9 cellular contexts compared by ENCODE assay signal in the genomic region with DNA sequence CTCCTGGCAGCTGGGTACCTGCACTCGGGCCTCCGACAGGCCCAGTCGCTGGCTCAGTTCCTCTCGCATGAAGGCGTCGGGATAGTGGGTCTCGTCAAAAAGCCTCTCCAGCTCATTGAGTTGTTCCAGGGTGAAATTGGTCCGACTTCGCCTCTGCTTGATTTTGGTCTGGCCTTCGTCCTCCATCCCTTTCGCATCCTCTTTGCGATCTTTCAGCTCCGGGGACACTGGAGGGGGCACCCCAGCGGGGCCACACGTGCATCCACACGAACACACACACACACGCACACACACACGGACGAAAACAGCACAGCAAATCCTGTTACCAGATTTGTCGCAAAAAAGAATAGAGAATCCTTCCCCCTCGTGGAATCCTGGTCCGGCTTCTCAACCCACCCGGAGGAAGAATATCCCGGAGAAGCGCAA. TPM values are rescaled to one million over a fixed set of nuclear protein-coding genes. Genes with fewer than 3 reads are reported as not detected.
DNase-seq lines count a peak whose midpoint lies in the region; ATAC-seq, FAIRE-seq and TF ChIP-seq lines count a peak whose summit lies in the region.
"Had no signal": no experiment of that assay in that cellular context is flagged by ENCODE, and none has a peak within 500 bp of the region (broad histone marks: within the 10 kb centered on the region; RNA-seq: fewer than 3 reads in every experiment).

No MANE protein-coding gene starts in this region.

- POLR2A ChIA-PET in AG04449 (lab: Yijun Ruan, JAX): no interaction called here

- H3K27ac ChIP-seq in astrocyte (ENCODE audit: low read depth, low read length): no peak overlapping the region
- H3K27ac ChIP-seq: RWPE1 had no signal

- H4K20me1 ChIP-seq in astrocyte (ENCODE audit: insufficient read depth, low read length): no peaks in the 10 kb centered on the region

- peaks cover 38% of the 10 kb centered on the region for H3K4me1 Mint-ChIP-seq in Calu3 (ENCODE audit: low read depth, unreplicated experiment)
- peaks cover 9% of the 10 kb centered on the region for H3K4me1 Mint-ChIP-seq in astrocyte (ENCODE audit: low read depth, unreplicated experiment)
- peaks cover 30% of the 10 kb centered on the region for H3K4me1 Mint-ChIP-seq in mesothelial cell of epicardium

- CTCF ChIA-PET in AG04449 (lab: Yijun Ruan, JAX): interaction anchor here (3.4 to 3.7 kb wide), 2 partner anchors 10 to 332 kb away, joined by 16 to 18 read pairs; no protein-coding TSS in a partner anchor
- CTCF ChIA-PET in Calu3 (lab: Charles Lee): no interaction called here

- DNase-seq in AG04449 (ENCODE audit: low read depth, low spot score) (no peak), Calu3 (no peak), astrocyte (ENCODE audit: low read depth) (no peak), mesothelial cell of epicardium (ENCODE audit: low spot score in 2 of 2, unreplicated experiment in 2 of 2) (no peak), KG1 (lab: John Stamatoyannopoulos, UW) (no peak), midbrain (lab: John Stamatoyannopoulos, UW) (no peak)

- H2AFZ ChIP-seq in astrocyte (ENCODE audit: low read depth, low read length): no peak overlapping the region

- H3K79me2 ChIP-seq in astrocyte (ENCODE audit: insufficient read depth, low read length): no peaks in the 10 kb centered on the region

- H3K36me3 Mint-ChIP-seq in Calu3 (ENCODE audit: insufficient read depth, unreplicated experiment) (peaks cover 50% of the 10 kb centered on the region), astrocyte (ENCODE audit: low read depth, unreplicated experiment) (peaks cover 1% of the 10 kb centered on the region), mesothelial cell of epicardium (no peaks in the 10 kb centered on the region)

- H3K36me3 ChIP-seq in astrocyte (ENCODE audit: insufficient read depth, low read length): no peaks in the 10 kb centered on the region

- no peak for FAIRE-seq in astrocyte (lab: Jason Lieb, UNC)

- H3K9me3 ChIP-seq in astrocyte (ENCODE audit: insufficient read depth, low read depth, low read length): no peaks in the 10 kb centered on the region

- no peak overlapping the region for H3K9ac ChIP-seq in astrocyte (ENCODE audit: low read length)

- no TSS peak for BruUV-seq in Calu3 (replicated peaks; lab: Mats Ljungman, UMichigan)

- no peak overlapping the region for H3K4me2 ChIP-seq in astrocyte (ENCODE audit: low read length)

- H3K27me3 Mint-ChIP-seq in Calu3 (ENCODE audit: unreplicated experiment): peaks cover 21% of the 10 kb centered on the region
- H3K27me3 Mint-ChIP-seq in astrocyte (ENCODE audit: low read depth, unreplicated experiment): peaks cover 89% of the 10 kb centered on the region
- peaks cover 99% of the 10 kb centered on the region for H3K27me3 Mint-ChIP-seq in mesothelial cell of epicardium (ENCODE audit: low read depth)

- no peaks in the 10 kb centered on the region for H3K9me3 Mint-ChIP-seq in Calu3 (ENCODE audit: low read depth, unreplicated experiment)
- H3K9me3 Mint-ChIP-seq in astrocyte (ENCODE audit: unreplicated experiment): peaks cover 3% of the 10 kb centered on the region
- no peaks in the 10 kb centered on the region for H3K9me3 Mint-ChIP-seq in mesothelial cell of epicardium

- H3K27ac Mint-ChIP-seq in Calu3 (ENCODE audit: unreplicated experiment): no peak overlapping the region
- no peak overlapping the region for H3K27ac Mint-ChIP-seq in astrocyte (ENCODE audit: unreplicated experiment)
- H3K27ac Mint-ChIP-seq in mesothelial cell of epicardium: no peak overlapping the region

- no peak for TF ChIP-seq CTCF in AG04449 (IDR thresholded peaks at IDR 0.05; ENCODE audit: insufficient read depth, low read length, missing control alignments)
- no peak for TF ChIP-seq CTCF in Calu3 (IDR thresholded peaks at IDR 0.05; ENCODE audit: unreplicated experiment)
- TF ChIP-seq CTCF in astrocyte (IDR thresholded peaks at IDR 0.05; ENCODE audit: insufficient read depth, low read depth, low read length): no peak
- TF ChIP-seq CTCF in mesothelial cell of epicardium (IDR thresholded peaks at IDR 0.05; ENCODE audit: unreplicated experiment): no peak

- peak overlapping the region; percentile 88 for H3K4me3 ChIP-seq in AG04449 (ENCODE audit: low read depth, low read length)
- H3K4me3 ChIP-seq in astrocyte (ENCODE audit: insufficient read depth, low read depth, low read length): no peak overlapping the region

- H3K4me1 ChIP-seq in astrocyte (ENCODE audit: insufficient read depth, low read length): peaks cover 17% of the 10 kb centered on the region

- ATAC-seq in HG02642 (IDR thresholded peaks at IDR 0.05; ENCODE audit: poor library complexity, unreplicated experiment): no peak
- ATAC-seq in GM18909 (IDR thresholded peaks at IDR 0.05; ENCODE audit: poor library complexity, unreplicated experiment): no peak

- peaks cover 89% of the 10 kb centered on the region for H3K27me3 ChIP-seq in astrocyte (ENCODE audit: insufficient read depth, low read length)

- H3K4me3 Mint-ChIP-seq in Calu3 (ENCODE audit: low read depth, unreplicated experiment) (peak overlapping the region; percentile 81), astrocyte (ENCODE audit: unreplicated experiment) (peak overlapping the region; percentile 35), mesothelial cell of epicardium (peak overlapping the region; percentile 55)

- intact Hi-C loops in Calu3 (cut with micrococcal nuclease; ENCODE audit: unreplicated experiment): loop anchor here (5.0 kb wide), 3 partner anchors 210 to 570 kb away; no protein-coding TSS in a partner anchor

RNA-seq across cellular contexts. Expression of gene SHOX2, which starts 3.5 kb away (rescaled TPM):
- total RNA-seq in Calu3 (2022): 11.8 and 14.7 TPM in 2 replicates
- total RNA-seq in astrocyte: 0.25 and 0.34 TPM in 2 replicates
- 0.79 to 1.4 TPM (median 0.89 TPM) in 3 replicates for total RNA-seq in mesothelial cell of epicardium

RNA-seq across cellular contexts. Expression of gene RSRC1, which starts 7.2 kb away (rescaled TPM):
- total RNA-seq in Calu3 (2022) (81.3 and 82.1 TPM in 2 replicates), astrocyte (22.9 and 28.5 TPM in 2 replicates), mesothelial cell of epicardium (33.1 to 35.0 TPM (median 34.9 TPM) in 3 replicates)
